Comparison of ENCODE assay signal across 9 cellular contexts in the genomic region with DNA sequence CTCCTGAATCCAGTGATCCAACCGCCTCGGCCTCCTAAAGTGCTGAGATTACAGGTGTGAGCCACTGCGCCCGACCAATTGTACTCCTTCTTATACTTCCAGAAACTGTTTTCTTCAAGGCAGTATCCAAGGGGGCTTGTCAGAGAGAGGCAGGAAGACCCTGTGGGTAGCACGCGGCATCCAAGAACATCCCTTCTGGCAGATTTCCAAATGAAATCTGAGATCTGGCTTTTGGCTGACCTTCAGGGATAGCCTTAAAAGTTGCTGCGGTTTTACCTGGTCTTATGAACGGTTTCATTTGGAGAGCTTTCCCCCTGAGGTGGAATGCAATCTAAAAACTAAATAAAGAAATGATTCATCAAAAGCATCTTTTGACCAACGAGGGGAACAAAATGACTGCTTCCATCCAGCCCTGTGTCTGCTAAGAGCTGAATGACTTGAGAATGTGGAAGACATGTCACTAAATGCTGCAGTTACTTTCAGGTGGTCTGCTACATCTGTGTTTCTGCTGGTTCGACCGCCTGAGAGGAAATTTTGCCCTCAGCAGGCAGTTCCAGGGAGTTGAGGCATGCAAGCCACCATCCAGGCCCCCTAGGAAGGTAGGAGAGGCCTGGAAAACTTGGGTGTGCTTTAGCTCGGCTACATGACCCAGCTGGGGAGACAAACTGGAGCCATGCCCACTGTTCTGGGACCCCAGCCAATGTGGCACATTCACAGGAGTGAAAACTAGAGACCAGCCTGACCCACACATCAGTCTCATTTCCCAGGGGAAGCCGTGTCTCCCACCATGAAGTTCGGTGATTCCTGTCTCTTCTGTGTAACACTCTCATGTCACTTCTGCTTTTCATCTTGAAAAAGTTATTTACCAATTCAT.
DNase-seq lines count a peak whose midpoint lies in the region; ATAC-seq, FAIRE-seq and TF ChIP-seq lines count a peak whose summit lies in the region.
"Had no signal": no experiment of that assay in that cellular context is flagged by ENCODE, and none has a peak within 500 bp of the region (broad histone marks: within the 10 kb centered on the region; RNA-seq: fewer than 3 reads in every experiment).

No MANE protein-coding gene starts in this region.

- no peaks in the 10 kb centered on the region for H3K27me3 ChIP-seq in right atrium auricular region

- no peak for TF ChIP-seq CTCF in right atrium auricular region (IDR thresholded peaks at IDR 0.05)
- no peak for TF ChIP-seq CTCF in osteocyte (IDR thresholded peaks at IDR 0.05)

- peaks cover 2% of the 10 kb centered on the region for H3K36me3 Mint-ChIP-seq in osteocyte (ENCODE audit: unreplicated experiment)

- intact Hi-C loops in Right ventricle myocardium inferior (cut with DNase I), result loop anchor here (10.0 kb wide), 1 partner anchor 174 kb away; the partner anchor contains the start of gene KL

- DNase-seq in Right ventricle myocardium inferior (ENCODE audit: missing footprints), result no peak
- DNase-seq in right atrium auricular region (ENCODE audit: low spot score), result no peak
- DNase-seq in NCI-H446 (lab: John Stamatoyannopoulos, UW), result peak; percentile 13 to 79
- DNase-seq in urothelium cell line (ENCODE audit: low spot score), result peak; percentile 9
- no peak for DNase-seq in NCI-H2227 treated with DMSO at 0.1 percent for 48 hours (lab: John Stamatoyannopoulos, UW)
- no peak for DNase-seq in osteocyte (ENCODE audit: extremely low spot score, unreplicated experiment)
- no peak for DNase-seq in NCI-H510A treated with DMSO at 0.1 percent for 48 hours (lab: John Stamatoyannopoulos, UW)
- DNase-seq: lower lobe of right lung had no signal

- H3K4me1 ChIP-seq in right atrium auricular region, result peaks cover 0 to 14% of the 10 kb centered on the region in 2 donors

- ATAC-seq in Right ventricle myocardium inferior, result peak; percentile 42
- peak; percentile 43 for ATAC-seq in GM21786 (IDR thresholded peaks at IDR 0.05; ENCODE audit: unreplicated experiment)
- ATAC-seq: lower lobe of right lung had no signal

- no peak overlapping the region for H3K27ac Mint-ChIP-seq in osteocyte (ENCODE audit: unreplicated experiment)

- H3K27me3 Mint-ChIP-seq in osteocyte (ENCODE audit: unreplicated experiment), result peaks cover 2% of the 10 kb centered on the region

- no peaks in the 10 kb centered on the region for H3K9me3 ChIP-seq in right atrium auricular region
- H3K9me3 ChIP-seq: lower lobe of right lung had no signal

- H3K9me3 Mint-ChIP-seq in osteocyte (ENCODE audit: unreplicated experiment), result peaks cover 5% of the 10 kb centered on the region

- FAIRE-seq in urothelium cell line (lab: Jason Lieb, UNC), result no peak

- H3K4me1 Mint-ChIP-seq in osteocyte (ENCODE audit: unreplicated experiment), result peaks cover 24% of the 10 kb centered on the region

- H3K27ac ChIP-seq in right atrium auricular region, result no peak overlapping the region
- H3K27ac ChIP-seq: lower lobe of right lung had no signal

- no peaks in the 10 kb centered on the region for H3K36me3 ChIP-seq in right atrium auricular region
- H3K36me3 ChIP-seq: lower lobe of right lung had no signal

- no peak overlapping the region for H3K4me3 Mint-ChIP-seq in osteocyte (ENCODE audit: unreplicated experiment)

- no peak overlapping the region for H3K4me3 ChIP-seq in right atrium auricular region
- H3K4me3 ChIP-seq: lower lobe of right lung had no signal

Comparison
In these comparisons a context has a peak if more than half of its experiments do, and no peak if none do; other contexts are left out.
1. DNase-seq: peak in NCI-H446 (2 of 2) and urothelium cell line (single experiment); none in Right ventricle myocardium inferior (single experiment), right atrium auricular region (single experiment), NCI-H2227 treated with DMSO at 0.1 percent for 48 hours (single experiment), osteocyte (single experiment) and NCI-H510A treated with DMSO at 0.1 percent for 48 hours (single experiment).